Comparison of ENCODE assay signal across 10 cellular contexts in the genomic region with DNA sequence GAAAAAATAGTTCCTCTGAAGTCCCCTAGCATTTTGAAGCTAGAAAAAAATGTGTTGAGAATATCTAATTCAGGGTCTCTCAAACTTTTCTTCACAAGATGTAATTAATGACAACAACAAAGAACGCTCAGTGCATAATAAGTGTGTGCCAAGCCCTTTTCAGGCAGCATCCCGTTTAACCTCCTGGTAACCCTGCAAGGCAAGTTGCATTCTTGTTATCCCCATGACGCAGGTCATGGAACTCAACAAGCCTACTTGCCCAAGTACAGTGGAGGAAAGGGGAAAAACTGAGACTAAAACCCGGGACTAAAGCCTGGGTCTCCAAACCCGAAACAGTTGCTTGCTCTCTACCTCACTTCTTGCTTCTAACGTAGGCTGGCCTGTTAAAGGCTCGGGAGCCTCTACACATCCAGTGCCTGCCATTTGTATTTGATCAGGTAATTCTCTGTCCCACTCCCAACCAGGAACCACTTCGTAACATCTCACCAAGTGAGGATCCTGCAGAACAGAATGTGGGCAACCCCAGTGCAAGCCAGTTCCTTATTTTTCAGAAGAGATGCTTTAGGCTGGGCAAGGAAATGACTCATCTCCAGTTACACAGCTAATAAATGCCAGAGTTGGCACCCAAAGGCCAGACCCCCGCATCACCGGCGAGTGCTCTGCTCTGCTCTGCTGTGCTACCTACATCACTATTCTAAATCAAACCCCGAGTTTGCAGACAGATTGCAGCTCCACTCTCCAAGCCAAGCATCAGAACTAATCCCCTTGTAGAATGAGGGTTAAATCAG. TPM values are rescaled to one million over a fixed set of nuclear protein-coding genes. Genes with fewer than 3 reads are reported as not detected.
DNase-seq lines count a peak whose midpoint lies in the region; TF ChIP-seq lines count a peak whose summit lies in the region.
"Had no signal": no experiment of that assay in that cellular context is flagged by ENCODE, and none has a peak within 500 bp of the region (broad histone marks: within the 10 kb centered on the region; RNA-seq: fewer than 3 reads in every experiment).

No MANE protein-coding gene starts in this region.

- 88 to 92% methylated on average over 12 of the region's 12 CpGs for WGBS in sigmoid colon, 2 donors

- intact Hi-C loops in sigmoid colon (cut with DNase I): no loop called here

- no peaks in the 10 kb centered on the region for H3K36me3 ChIP-seq in sigmoid colon

- no peaks in the 10 kb centered on the region for H3K9me3 ChIP-seq in sigmoid colon

- TF ChIP-seq EP300 in sigmoid colon (IDR thresholded peaks at IDR 0.05): no peak

- H3K4me1 ChIP-seq in sigmoid colon: peaks cover 0 to 6% (median 0%) of the 10 kb centered on the region in 4 donors

- H3K4me3 ChIP-seq in epithelial cell of esophagus (ENCODE audit: low read length): no peak overlapping the region
- no peak overlapping the region for H3K4me3 ChIP-seq in retinal pigment epithelial cell (ENCODE audit: low read length)
- H3K4me3 ChIP-seq in sigmoid colon: no peak overlapping the region

- peak overlapping the region in 1 of 4 donors; percentile 24 for H3K27ac ChIP-seq in sigmoid colon

- H3K27me3 ChIP-seq in sigmoid colon: no peaks in the 10 kb centered on the region

- TF ChIP-seq POLR2A in sigmoid colon (IDR thresholded peaks at IDR 0.05): no peak

- TF ChIP-seq CTCF in epithelial cell of esophagus (IDR thresholded peaks at IDR 0.05; ENCODE audit: insufficient read depth, low read depth, low read length, missing control alignments): no peak
- no peak for TF ChIP-seq CTCF in retinal pigment epithelial cell (conservative IDR thresholded peaks at IDR 0.05; ENCODE audit: low read depth, low read length)
- no peak for TF ChIP-seq CTCF in sigmoid colon (IDR thresholded peaks at IDR 0.05)

- peak; percentile 67 for DNase-seq in EH (ENCODE audit: low read depth)
- DNase-seq in NCI-H524 treated with DMSO at 0.1 percent for 48 hours (lab: John Stamatoyannopoulos, UW): peak; percentile 87
- DNase-seq in epithelial cell of esophagus (ENCODE audit: low read depth): peak; percentile 21
- peak; percentile 23 for DNase-seq in retinal pigment epithelial cell (ENCODE audit: low read depth)
- DNase-seq in stimulated activated CD4-positive, alpha-beta T cell treated with anti-CD3 and anti-CD28 coated beads, Interleukin-4, amount 100 ng/mL, for 1 hour: no peak
- no peak for DNase-seq in germinal center (ENCODE audit: low spot score)
- DNase-seq in NCI-H146 (lab: John Stamatoyannopoulos, UW): no peak
- no peak for DNase-seq in sigmoid colon
- DNase-seq: activated CD8-positive, alpha-beta memory T cell treated with anti-CD3 and anti-CD28 coated beads, Interleukin-2, amount 50 U/mL, for 4 hours; stimulated activated naive CD8-positive, alpha-beta T cell treated with anti-CD3 and anti-CD28 coated beads, Interleukin-15, amount 100 ng/mL, for 72 hours had no signal

RNA-seq across cellular contexts. Expression of gene LMCD1, which starts 28.3 kb away (rescaled TPM):
- 10 to 100 TPM in 3 of 4 donors, 1 to 10 TPM in 1; 9.7 to 49.3 (median 19.5) TPM for total RNA-seq in sigmoid colon
- polyA plus RNA-seq in sigmoid colon: 10 to 100 TPM in 2 of 3 donors, 1 to 10 TPM in 1; 6.5 to 16.2 (median 11.4) TPM

Comparison
In these comparisons a context has a peak if more than half of its experiments do, and no peak if none do; other contexts are left out.
1. DNase-seq: peak in EH (single experiment), NCI-H524 treated with DMSO at 0.1 percent for 48 hours (single experiment), epithelial cell of esophagus (single experiment) and retinal pigment epithelial cell (single experiment); none in stimulated activated CD4-positive, alpha-beta T cell treated with anti-CD3 and anti-CD28 coated beads, Interleukin-4, amount 100 ng/mL, for 1 hour (single experiment), germinal center (single experiment), NCI-H146 (single experiment) and sigmoid colon (single experiment).